23 cellular contexts compared by ENCODE assay signal in the genomic region with DNA sequence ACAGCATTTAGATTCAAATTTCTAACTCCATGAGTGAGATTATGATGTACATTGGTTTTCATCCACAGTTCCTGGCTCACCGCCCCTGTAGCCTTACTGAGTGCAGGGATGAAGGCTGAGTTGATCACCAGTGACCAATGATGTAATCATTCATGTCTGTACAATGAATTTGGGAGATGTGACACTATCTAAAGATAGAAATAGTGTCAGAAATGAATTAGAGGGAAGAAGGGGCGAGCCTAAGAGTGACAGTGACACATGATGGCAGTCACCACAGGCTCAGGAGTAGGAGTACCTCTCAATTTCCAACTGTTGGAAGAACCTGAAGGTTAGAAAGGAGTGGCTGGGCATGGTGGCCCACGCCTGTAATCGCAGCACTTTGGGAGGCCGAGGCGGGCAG. TPM values are rescaled to one million over a fixed set of nuclear protein-coding genes. Genes with fewer than 3 reads are reported as not detected.
DNase-seq lines count a peak whose midpoint lies in the region; ATAC-seq and TF ChIP-seq lines count a peak whose summit lies in the region.
"Had no signal": no experiment of that assay in that cellular context is flagged by ENCODE, and none has a peak within 500 bp of the region (broad histone marks: within the 10 kb centered on the region; RNA-seq: fewer than 3 reads in every experiment).

No MANE protein-coding gene starts in this region.

- H3K27ac Mint-ChIP-seq in natural killer cell: peak overlapping the region; percentile 21 to 47
- peak overlapping the region in 1 of 2 donors; percentile 19 for H3K27ac Mint-ChIP-seq in natural killer cell treated with Interleukin-12 subunit alpha and Interleukin-12 subunit beta and Interleukin-15 and Interleukin-18, amount 100 ng/mL, for 72 hours
- H3K27ac Mint-ChIP-seq in T-cell: peak overlapping the region; percentile 50 to 58
- H3K27ac Mint-ChIP-seq in memory B cell: peak overlapping the region; percentile 79
- H3K27ac Mint-ChIP-seq in type B pancreatic cell: no peak overlapping the region

- no peak overlapping the region for H3K4me3 ChIP-seq in coronary artery
- H3K4me3 ChIP-seq: BLaER1 treated with 17β-estradiol and CSF1 and Interleukin-3, amounts not matched to agents 10 nM and 100 nM; Peyer's patch had no signal

- CTCF ChIA-PET in T-cell (lab: Charles Lee): no interaction called here

- TF ChIP-seq CTCF in natural killer cell (IDR thresholded peaks at IDR 0.05): no peak
- no peak for TF ChIP-seq CTCF in type B pancreatic cell (conservative IDR thresholded peaks at IDR 0.05)
- TF ChIP-seq CTCF in coronary artery (IDR thresholded peaks at IDR 0.05): no peak

- ATAC-seq in natural killer cell: no peak
- no peak for ATAC-seq in natural killer cell treated with Interleukin-12 subunit alpha and Interleukin-12 subunit beta and Interleukin-15 and Interleukin-18, amount 100 ng/mL, for 72 hours
- ATAC-seq in T-cell (replicated peaks in 1 of 4): no peak
- ATAC-seq in memory B cell (ENCODE audit: low read depth): no peak
- ATAC-seq in GM21526 (IDR thresholded peaks at IDR 0.05; ENCODE audit: low FRiP score, unreplicated experiment): no peak
- ATAC-seq: Right ventricle myocardium inferior had no signal

- intact Hi-C loops in natural killer cell (cut with micrococcal nuclease): no loop called here

- H3K4me3 Mint-ChIP-seq in natural killer cell (peak overlapping the region; percentile 18), T-cell (peak overlapping the region in 1 of 3 donors; percentile 98), memory B cell (no peak overlapping the region), type B pancreatic cell (peak overlapping the region; percentile 55)
- no peak overlapping the region for H3K4me3 Mint-ChIP-seq in natural killer cell treated with Interleukin-12 subunit alpha and Interleukin-12 subunit beta and Interleukin-15 and Interleukin-18, amount 100 ng/mL, for 72 hours
- H3K4me3 Mint-ChIP-seq: H9 had no signal

- no peak overlapping the region for H3K27ac ChIP-seq in coronary artery
- H3K27ac ChIP-seq: BLaER1 treated with 17β-estradiol and CSF1 and Interleukin-3, amounts not matched to agents 10 nM and 100 nM; Peyer's patch had no signal

- H3K9me3 Mint-ChIP-seq in natural killer cell: no peaks in the 10 kb centered on the region
- no peaks in the 10 kb centered on the region for H3K9me3 Mint-ChIP-seq in natural killer cell treated with Interleukin-12 subunit alpha and Interleukin-12 subunit beta and Interleukin-15 and Interleukin-18, amount 100 ng/mL, for 72 hours
- H3K9me3 Mint-ChIP-seq in T-cell: no peaks in the 10 kb centered on the region
- H3K9me3 Mint-ChIP-seq in memory B cell: no peaks in the 10 kb centered on the region
- no peaks in the 10 kb centered on the region for H3K9me3 Mint-ChIP-seq in type B pancreatic cell
- H3K9me3 Mint-ChIP-seq: H9 had no signal

- no peak for DNase-seq in natural killer cell
- no peak for DNase-seq in natural killer cell treated with Interleukin-12 subunit alpha and Interleukin-12 subunit beta and Interleukin-15 and Interleukin-18, amount 100 ng/mL, for 72 hours (ENCODE audit: low spot score)
- DNase-seq in T-cell: no peak
- no peak for DNase-seq in memory B cell (ENCODE audit: low spot score in 2 of 2)
- DNase-seq in type B pancreatic cell (ENCODE audit: extremely low spot score, unreplicated experiment): no peak
- DNase-seq in NCI-H446 treated with DMSO at 0.1 percent for 48 hours (lab: John Stamatoyannopoulos, UW): no peak
- no peak for DNase-seq in coronary artery (ENCODE audit: low spot score)
- DNase-seq: COR-L47; DMS 273 treated with DMSO at 0.1 percent for 48 hours; DND-41; H9; Kasumi-1; MM.1S; NCI-H1092; NCI-H1436 treated with DMSO at 0.1 percent for 48 hours; NCI-H2029; NCI-H446; NCI-H69; NK-92 treated with Interleukin-12 subunit alpha and Interleukin-12 subunit beta, amount 100 ng/mL, for 24 hours; Peyer's patch had no signal

- H3K27me3 Mint-ChIP-seq in natural killer cell (ENCODE audit: low read depth in 2 of 2): no peaks in the 10 kb centered on the region
- no peaks in the 10 kb centered on the region for H3K27me3 Mint-ChIP-seq in natural killer cell treated with Interleukin-12 subunit alpha and Interleukin-12 subunit beta and Interleukin-15 and Interleukin-18, amount 100 ng/mL, for 72 hours
- H3K27me3 Mint-ChIP-seq in T-cell: no peaks in the 10 kb centered on the region
- no peaks in the 10 kb centered on the region for H3K27me3 Mint-ChIP-seq in memory B cell
- H3K27me3 Mint-ChIP-seq in type B pancreatic cell: no peaks in the 10 kb centered on the region

- H3K36me3 Mint-ChIP-seq in natural killer cell: peaks cover 7% of the 10 kb centered on the region
- peaks cover 14% of the 10 kb centered on the region for H3K36me3 Mint-ChIP-seq in natural killer cell treated with Interleukin-12 subunit alpha and Interleukin-12 subunit beta and Interleukin-15 and Interleukin-18, amount 100 ng/mL, for 72 hours
- H3K36me3 Mint-ChIP-seq in T-cell: peaks cover 24% of the 10 kb centered on the region
- H3K36me3 Mint-ChIP-seq in memory B cell: peaks cover 17% of the 10 kb centered on the region
- peaks cover 8% of the 10 kb centered on the region for H3K36me3 Mint-ChIP-seq in type B pancreatic cell

- POLR2A ChIA-PET in T-cell (lab: Charles Lee): no interaction called here

- H3K4me1 Mint-ChIP-seq in natural killer cell (peaks cover 42 to 47% of the 10 kb centered on the region in 2 donors), T-cell (peaks cover 56 to 68% (median 65%) of the 10 kb centered on the region in 3 donors), memory B cell (peaks cover 36% of the 10 kb centered on the region), type B pancreatic cell (ENCODE audit: unreplicated experiment) (peaks cover 28% of the 10 kb centered on the region)
- peaks cover 27 to 48% of the 10 kb centered on the region in 2 donors for H3K4me1 Mint-ChIP-seq in natural killer cell treated with Interleukin-12 subunit alpha and Interleukin-12 subunit beta and Interleukin-15 and Interleukin-18, amount 100 ng/mL, for 72 hours (ENCODE audit: low read depth in 2 of 2)

RNA-seq across cellular contexts. Expression of a gene that starts 3.2 kb away (rescaled TPM):
- total RNA-seq in natural killer cell: 10 to 100 TPM in 2 of 3 donors, 1 to 10 TPM in 1; 9.1 to 11.3 (median 10.6) TPM
- total RNA-seq in natural killer cell treated with Interleukin-12 subunit alpha and Interleukin-12 subunit beta and Interleukin-15 and Interleukin-18, amount 100 ng/mL, for 72 hours: 10 to 100 TPM; 17.5 to 22.3 TPM
- total RNA-seq in T-cell: 10 to 100 TPM; 15.1 to 27.7 (median 21.4) TPM
- 8.4 and 9.8 TPM in 2 replicates for total RNA-seq in type B pancreatic cell (ENCODE audit: low replicate concordance)

RNA-seq across cellular contexts. Expression of a gene that starts 3.2 kb away (rescaled TPM):
- total RNA-seq in natural killer cell (1 to 10 TPM; 3.4 to 6.5 (median 5.5) TPM), T-cell (1 to 10 TPM; 2.3 to 8.2 (median 3.3) TPM), type B pancreatic cell (ENCODE audit: low replicate concordance) (9.1 and 34.3 TPM in 2 replicates)
- 10 to 100 TPM; 24.5 to 52.3 TPM for total RNA-seq in natural killer cell treated with Interleukin-12 subunit alpha and Interleukin-12 subunit beta and Interleukin-15 and Interleukin-18, amount 100 ng/mL, for 72 hours

Comparison
In these comparisons a context has a peak if more than half of its experiments do, and no peak if none do; other contexts are left out.
1. H3K4me3 Mint-ChIP-seq: peak in natural killer cell (single experiment) and type B pancreatic cell (single experiment); none in natural killer cell treated with Interleukin-12 subunit alpha and Interleukin-12 subunit beta and Interleukin-15 and Interleukin-18, amount 100 ng/mL, for 72 hours (single experiment) and memory B cell (single experiment).